ENCODE assay signal across 35 cellular contexts in the genomic region with DNA sequence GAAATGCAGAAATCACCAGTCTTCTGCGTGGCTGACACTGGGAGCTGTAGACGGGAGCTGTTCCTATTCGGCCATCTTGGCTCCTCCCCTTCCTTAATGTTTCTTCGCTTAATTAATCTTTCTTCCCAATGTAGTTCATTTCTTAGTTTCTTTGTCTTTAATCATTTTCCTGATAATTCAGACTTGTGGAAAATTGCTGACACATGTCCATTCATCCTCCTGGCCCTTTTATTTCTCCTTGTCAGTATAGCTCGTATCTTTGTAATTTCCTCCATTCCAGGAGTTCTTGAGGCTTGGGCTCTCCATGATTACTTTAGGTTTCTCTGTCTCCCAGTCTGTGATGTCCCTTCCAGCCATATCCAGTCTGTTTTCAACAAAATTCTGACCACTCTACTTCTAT.
"Had no signal": no experiment of that assay in that cellular context is flagged by ENCODE, and none has a peak within 500 bp of the region (broad histone marks: within the 10 kb centered on the region; RNA-seq: fewer than 3 reads in every experiment).

No MANE protein-coding gene starts in this region.

- H3K27me3 Mint-ChIP-seq: activated CD4-positive, alpha-beta memory T cell treated with anti-CD3 and anti-CD28 coated beads, Interleukin-2, amount 10 ng/mL, durations not matched to agents 7 days and 5 days; activated CD8-positive, alpha-beta memory T cell treated with anti-CD3 and anti-CD28 coated beads, Interleukin-2, amount 10 ng/mL, durations not matched to agents 7 days and 5 days; activated naive CD4-positive, alpha-beta T cell treated with anti-CD3 and anti-CD28 coated beads, Interleukin-2, amount 10 ng/mL, durations not matched to agents 7 days and 5 days; activated naive CD8-positive, alpha-beta T cell treated with anti-CD3 and anti-CD28 coated beads for 36 hours; brain had no signal

- H3K9me3 ChIP-seq: ascending aorta had no signal

- H3K4me3 Mint-ChIP-seq: activated CD4-positive, alpha-beta memory T cell treated with anti-CD3 and anti-CD28 coated beads, Interleukin-2, amount 10 ng/mL, durations not matched to agents 7 days and 5 days; activated CD8-positive, alpha-beta memory T cell treated with anti-CD3 and anti-CD28 coated beads, Interleukin-2, amount 10 ng/mL, durations not matched to agents 7 days and 5 days; activated naive CD4-positive, alpha-beta T cell treated with anti-CD3 and anti-CD28 coated beads, Interleukin-2, amount 10 ng/mL, durations not matched to agents 7 days and 5 days; activated naive CD8-positive, alpha-beta T cell treated with anti-CD3 and anti-CD28 coated beads for 36 hours; brain had no signal

- H2AFZ ChIP-seq: PC-9 had no signal

- H3K36me3 ChIP-seq: ascending aorta, WERI-Rb-1 had no signal

- DNase-seq: activated CD4-positive, alpha-beta memory T cell treated with anti-CD3 and anti-CD28 coated beads, Interleukin-2, amount 10 ng/mL, durations not matched to agents 7 days and 5 days; activated CD4-positive, alpha-beta T cell treated with anti-CD3 and anti-CD28 coated beads for 1 hour; activated CD4-positive, alpha-beta T cell treated with anti-CD3 and anti-CD28 coated beads for 48 hours; activated CD4-positive, CD25-positive, alpha-beta regulatory T cell; activated CD8-positive, alpha-beta memory T cell treated with anti-CD3 and anti-CD28 coated beads for 24 hours; activated CD8-positive, alpha-beta memory T cell treated with anti-CD3 and anti-CD28 coated beads, Interleukin-2, amount 10 ng/mL, durations not matched to agents 7 days and 5 days; activated CD8-positive, alpha-beta memory T cell treated with anti-CD3 and anti-CD28 coated beads, Interleukin-2, amount 50 U/mL, for 48 hours; activated effector memory CD4-positive, alpha-beta T cell treated with Interleukin-2 at 50 U/mL for 16 hours; activated naive CD4-positive, alpha-beta T cell treated with anti-CD3 and anti-CD28 coated beads, Interleukin-2, amount 10 ng/mL, durations not matched to agents 7 days and 5 days; activated naive CD8-positive, alpha-beta T cell treated with anti-CD3 and anti-CD28 coated beads for 36 hours; activated T-cell treated with anti-CD3 and anti-CD28 coated beads, Interleukin-2, amount 50 U/mL, for 48 hours; amygdala; central memory CD4-positive, alpha-beta T cell; NCI-H1092 treated with DMSO at 0.1 percent for 48 hours; NCI-H1417; NCI-H146; NCI-H187; NCI-H2029 treated with DMSO at 0.1 percent for 48 hours; NCI-H2107; NCI-H2171; NCI-H510A; NCI-H526; NCI-H748 treated with DMSO at 0.1 percent for 48 hours; NK-92 treated with Interleukin-12 subunit alpha and Interleukin-12 subunit beta, amount 100 ng/mL, for 24 hours; PC-9; Right ventricle myocardium superior; SW 1271; T-helper 1 cell; T-helper 2 cell; T-helper 9 cell; WERI-Rb-1 had no signal

- H3K9ac ChIP-seq: KMS-11 had no signal

- FAIRE-seq: RCC 7860 had no signal

- H3K27me3 ChIP-seq: ascending aorta had no signal

- H3K27ac Mint-ChIP-seq: activated CD4-positive, alpha-beta memory T cell treated with anti-CD3 and anti-CD28 coated beads, Interleukin-2, amount 10 ng/mL, durations not matched to agents 7 days and 5 days; activated CD8-positive, alpha-beta memory T cell treated with anti-CD3 and anti-CD28 coated beads, Interleukin-2, amount 10 ng/mL, durations not matched to agents 7 days and 5 days; activated naive CD4-positive, alpha-beta T cell treated with anti-CD3 and anti-CD28 coated beads, Interleukin-2, amount 10 ng/mL, durations not matched to agents 7 days and 5 days; activated naive CD8-positive, alpha-beta T cell treated with anti-CD3 and anti-CD28 coated beads for 36 hours; brain had no signal

- ATAC-seq: activated CD8-positive, alpha-beta memory T cell treated with anti-CD3 and anti-CD28 coated beads, Interleukin-2, amount 10 ng/mL, durations not matched to agents 7 days and 5 days had no signal

- H3K36me3 Mint-ChIP-seq: activated CD8-positive, alpha-beta memory T cell treated with anti-CD3 and anti-CD28 coated beads, Interleukin-2, amount 10 ng/mL, durations not matched to agents 7 days and 5 days; activated naive CD4-positive, alpha-beta T cell treated with anti-CD3 and anti-CD28 coated beads, Interleukin-2, amount 10 ng/mL, durations not matched to agents 7 days and 5 days had no signal

- H3K4me3 ChIP-seq: ascending aorta, PC-9 had no signal

- H3K4me1 Mint-ChIP-seq: activated CD4-positive, alpha-beta memory T cell treated with anti-CD3 and anti-CD28 coated beads, Interleukin-2, amount 10 ng/mL, durations not matched to agents 7 days and 5 days; activated CD8-positive, alpha-beta memory T cell treated with anti-CD3 and anti-CD28 coated beads, Interleukin-2, amount 10 ng/mL, durations not matched to agents 7 days and 5 days; activated naive CD4-positive, alpha-beta T cell treated with anti-CD3 and anti-CD28 coated beads, Interleukin-2, amount 10 ng/mL, durations not matched to agents 7 days and 5 days had no signal

- H3K4me2 ChIP-seq: KMS-11, PC-9 had no signal

- H3K27ac ChIP-seq: ascending aorta, KMS-11, PC-9, WERI-Rb-1 had no signal
